ENCODE assay signal across 8 cellular contexts in the genomic region with DNA sequence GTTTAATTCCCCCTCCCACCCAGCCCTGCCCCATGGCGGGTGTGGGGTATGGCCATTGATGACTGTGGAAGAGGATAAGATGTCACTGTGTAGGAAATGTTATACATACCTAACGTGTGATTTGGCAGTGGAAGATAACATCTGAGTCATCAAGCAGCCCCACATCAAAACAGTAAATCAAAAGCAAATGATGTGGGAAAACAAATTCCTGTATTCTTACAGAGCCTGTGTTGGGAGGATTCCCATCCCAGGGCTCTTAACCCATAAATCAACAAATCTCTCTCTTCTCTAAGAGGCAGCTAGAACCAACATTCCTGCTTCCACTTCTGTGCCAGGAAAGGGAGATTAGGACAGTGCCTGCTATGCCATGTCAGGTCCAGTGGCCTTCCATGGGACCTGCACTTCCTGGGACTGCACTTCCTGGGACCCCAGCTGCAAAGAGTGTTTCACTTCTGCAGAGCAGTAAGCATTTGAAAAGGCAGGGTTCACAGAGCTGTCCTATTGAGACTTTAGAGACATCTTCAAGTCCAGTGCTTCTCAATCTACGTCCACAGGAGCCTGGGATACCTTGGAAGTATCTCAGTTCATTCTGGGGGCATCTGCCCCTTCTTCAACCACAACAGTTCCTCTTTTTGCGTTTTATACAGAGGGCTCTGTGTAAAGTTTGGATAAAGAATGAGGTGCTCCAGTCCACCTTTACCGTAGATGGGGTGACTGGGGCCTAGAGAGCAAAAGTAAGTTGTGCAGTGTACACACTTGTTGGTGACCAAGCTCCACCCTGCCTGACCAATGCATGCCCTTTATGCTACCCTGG. TPM values are rescaled to one million over a fixed set of nuclear protein-coding genes. Genes with fewer than 3 reads are reported as not detected.
DNase-seq lines count a peak whose midpoint lies in the region; ATAC-seq and TF ChIP-seq lines count a peak whose summit lies in the region.

No MANE protein-coding gene starts in this region.

- intact Hi-C loops in mammary epithelial cell (cut with micrococcal nuclease): loop anchor here (5.0 kb wide), 1 partner anchor 47 kb away; the partner anchor contains the start of gene ATXN7L1
- intact Hi-C loops in tibial artery (cut with DNase I; ENCODE audit: low total_unique reads): no loop called here

- H3K36me3 ChIP-seq in mammary epithelial cell (ENCODE audit: insufficient read depth, low read length) (no peaks in the 10 kb centered on the region), tibial artery (no peaks in the 10 kb centered on the region)

- no peak for TF ChIP-seq CTCF in mammary epithelial cell (conservative IDR thresholded peaks at IDR 0.05 in 1 of 2, IDR thresholded peaks at IDR 0.05 in 1 of 2; ENCODE audit: extremely low read depth in 1 of 2, insufficient read depth in 1 of 2, low read depth in 1 of 2, low read length in 2 of 2)
- TF ChIP-seq CTCF in tibial artery (IDR thresholded peaks at IDR 0.05): no peak

- H3K4me1 ChIP-seq in mammary epithelial cell (ENCODE audit: insufficient read depth, low read length): peaks cover 15% of the 10 kb centered on the region
- peaks cover 0 to 28% (median 10%) of the 10 kb centered on the region in 4 donors for H3K4me1 ChIP-seq in tibial artery

- WGBS in mammary epithelial cell (ENCODE audit: low coverage, missing lambda C conversion rate): 46% methylated on average over 4 of the region's 5 CpGs

- H3K79me2 ChIP-seq in mammary epithelial cell (ENCODE audit: insufficient read depth, low read length): no peaks in the 10 kb centered on the region

- no peaks in the 10 kb centered on the region for H4K20me1 ChIP-seq in mammary epithelial cell (ENCODE audit: insufficient read depth, low read length)

- in situ Hi-C loops in mammary epithelial cell (cut with MboI; ENCODE audit: low sequenced_read_pairs in 2 of 2): no loop called here

- DNase-seq in AG08395 (ENCODE audit: low spot score): peak; percentile 96
- peak; percentile 99 for DNase-seq in LHCN-M2 (ENCODE audit: low read depth)
- peak; percentile 83 for DNase-seq in mammary epithelial cell
- DNase-seq in lung microvascular endothelial cell (ENCODE audit: low read depth in 2 of 2): peak; percentile 94
- no peak for DNase-seq in GF-D8 (lab: John Stamatoyannopoulos, UW)
- DNase-seq in tibial artery: no peak
- DNase-seq in retina: no peak

- H3K4me2 ChIP-seq in mammary epithelial cell (ENCODE audit: insufficient read depth, low read depth, low read length): no peak overlapping the region

- CTCF ChIA-PET in mammary epithelial cell (lab: Charles Lee; ENCODE audit: low non-redundant PET): no interaction called here

- no peaks in the 10 kb centered on the region for H3K9me3 ChIP-seq in mammary epithelial cell (replicated peaks; ENCODE audit: insufficient read depth, low read length)
- no peaks in the 10 kb centered on the region for H3K9me3 ChIP-seq in tibial artery

- H3K27ac ChIP-seq in mammary epithelial cell (ENCODE audit: insufficient read depth, low read depth, low read length): no peak overlapping the region
- H3K27ac ChIP-seq in tibial artery: no peak overlapping the region

- no peak for ATAC-seq in HG02885 (IDR thresholded peaks at IDR 0.05; ENCODE audit: poor library complexity, unreplicated experiment)

- H3K4me3 ChIP-seq in mammary epithelial cell (replicated peaks in 1 of 3; ENCODE audit: insufficient read depth in 1 of 3, low read depth in 2 of 3, low read length in 3 of 3) (no peak overlapping the region), tibial artery (no peak overlapping the region)

- dilution Hi-C loops in mammary epithelial cell (cut with HindIII; ENCODE audit: low sequenced_read_pairs): no loop called here

- H3K9ac ChIP-seq in mammary epithelial cell (ENCODE audit: insufficient read depth, low read length): no peak overlapping the region

- H2AFZ ChIP-seq in mammary epithelial cell (ENCODE audit: low read depth, low read length): no peak overlapping the region

- BruUV-seq in mammary epithelial cell (replicated peaks; lab: Mats Ljungman, UMichigan): no TSS peak

- H3K27me3 ChIP-seq in mammary epithelial cell (ENCODE audit: insufficient read depth, low read length) (no peaks in the 10 kb centered on the region), tibial artery (no peaks in the 10 kb centered on the region)

RNA-seq across cellular contexts. Expression of gene ATXN7L1, which starts 45.8 kb away (rescaled TPM):
- total RNA-seq in LHCN-M2 (2014; rRNA removed) (3.6 and 6.4 TPM in 2 replicates), mammary epithelial cell (10 to 100 TPM in 1 of 2 donors, 1 to 10 TPM in 1; 5.8 to 10.9 TPM), lung microvascular endothelial cell (3.5 and 4.6 TPM in 2 replicates)
- polyA plus RNA-seq in LHCN-M2 (2012): 5.5 TPM
- polyA plus RNA-seq in mammary epithelial cell: 2.4 TPM
- 2.3 TPM for polyA minus RNA-seq in mammary epithelial cell

Comparison
In these comparisons a context has a peak if more than half of its experiments do, and no peak if none do; other contexts are left out.
1. DNase-seq: peak in AG08395 (single experiment), LHCN-M2 (single experiment), mammary epithelial cell (single experiment) and lung microvascular endothelial cell (2 of 2); none in GF-D8 (single experiment), tibial artery (0 of 2) and retina (single experiment).